In the genomic region with DNA sequence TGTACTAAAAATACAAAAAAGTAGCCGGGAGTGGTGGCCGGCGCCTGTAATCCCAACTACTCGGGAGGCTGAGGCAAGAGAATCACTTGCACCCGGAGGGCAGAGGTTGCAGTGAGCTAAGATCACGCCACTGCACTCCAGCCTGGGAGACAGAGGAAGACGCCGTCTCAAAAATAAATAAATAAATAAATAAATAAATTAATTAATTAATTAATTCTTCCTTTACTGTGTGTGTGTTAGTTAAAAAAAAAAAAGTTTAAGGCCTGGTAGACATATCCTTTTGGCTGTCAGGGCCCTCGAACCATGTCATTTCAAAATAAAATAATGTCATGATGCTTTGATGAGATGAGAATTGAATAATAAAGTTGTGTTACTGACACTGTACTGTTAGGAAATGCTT, we compare ENCODE assay signal across 18 cellular contexts.
DNase-seq lines count a peak whose midpoint lies in the region; ATAC-seq, FAIRE-seq and TF ChIP-seq lines count a peak whose summit lies in the region.
"Had no signal": no experiment of that assay in that cellular context is flagged by ENCODE, and none has a peak within 500 bp of the region (broad histone marks: within the 10 kb centered on the region; RNA-seq: fewer than 3 reads in every experiment).

No MANE protein-coding gene starts in this region.

- ATAC-seq in A549: no peak
- no peak for ATAC-seq in activated T-cell treated with anti-CD3 and anti-CD28 coated beads, Interleukin-2, amount 50 U/mL, for 4 hours
- no peak for ATAC-seq in left colon
- ATAC-seq: CD8-positive, alpha-beta T cell; effector memory CD8-positive, alpha-beta T cell had no signal

- POLR2A ChIA-PET in A549 (lab: Yijun Ruan, JAX): no interaction called here

- CTCF ChIA-PET in A549 (lab: Yijun Ruan, JAX): no interaction called here

- DNase-seq in A549 (ENCODE audit: low read depth in 1 of 2, low spot score in 1 of 2) (no peak), SK-N-MC (ENCODE audit: low read depth, low spot score) (no peak), fibroblast of mammary gland (ENCODE audit: low read depth) (no peak), nephron progenitor cell (no peak), C1 segment of cervical spinal cord (lab: John Stamatoyannopoulos, UW) (no peak), left colon (no peak)
- no peak for DNase-seq in effector memory CD4-positive, alpha-beta T cell
- no peak for DNase-seq in activated T-cell treated with anti-CD3 and anti-CD28 coated beads, Interleukin-2, amount 50 U/mL, for 4 hours
- DNase-seq: activated CD4-positive, CD25-positive, alpha-beta regulatory T cell treated with anti-CD3 and anti-CD28 coated beads, Interleukin-2, amount 50 U/mL, for 72 hours; CD8-positive, alpha-beta T cell; DND-41; effector memory CD8-positive, alpha-beta T cell; NCI-H187; NCI-H2227 treated with DMSO at 0.1 percent for 48 hours; stimulated activated CD4-positive, alpha-beta T cell treated with anti-CD3 and anti-CD28 coated beads, Interleukin-12 subunit alpha, Interleukin-12 subunit beta, amount 100 ng/mL, for 4 hours; T-helper 9 cell had no signal

- H3K9me3 Mint-ChIP-seq in nephron progenitor cell: peaks cover 29% of the 10 kb centered on the region
- H3K9me3 Mint-ChIP-seq in activated T-cell treated with anti-CD3 and anti-CD28 coated beads, Interleukin-2, amount 50 U/mL, for 4 hours: peaks cover under 1% of the 10 kb centered on the region
- H3K9me3 Mint-ChIP-seq: activated T-helper 2 cell treated with anti-CD3 and anti-CD28 coated beads, Interferon-gamma antibody, Interleukin-2, Interleukin-4, amounts not matched to agents 10 μg/mL and 5 μg/mL and 100 μg/mL, durations not matched to agents 14 hours and 24 hours and 36 hours; effector memory CD8-positive, alpha-beta T cell had no signal

- H3K27ac ChIP-seq in A549: no peak overlapping the region
- H3K27ac ChIP-seq in SK-N-MC: no peak overlapping the region
- no peak overlapping the region for H3K27ac ChIP-seq in effector memory CD4-positive, alpha-beta T cell (ENCODE audit: insufficient read depth, low read length, poor library complexity, severe bottlenecking)

- TF ChIP-seq RAD21 in A549 (conservative IDR thresholded peaks at IDR 0.05 in 1 of 2, IDR thresholded peaks at IDR 0.05 in 1 of 2): no peak

- 85% methylated on average over 9 of the region's 9 CpGs for WGBS in A549 (ENCODE audit: missing lambda C conversion rate)

- intact Hi-C loops in left colon (cut with DNase I, micrococcal nuclease): no loop called here

- peaks cover 63% of the 10 kb centered on the region for H3K27me3 Mint-ChIP-seq in nephron progenitor cell (ENCODE audit: low read depth, poor library complexity)
- H3K27me3 Mint-ChIP-seq in activated T-cell treated with anti-CD3 and anti-CD28 coated beads, Interleukin-2, amount 50 U/mL, for 4 hours (ENCODE audit: low read depth): peaks cover 56% of the 10 kb centered on the region

- no peak overlapping the region for H3K4me3 ChIP-seq in A549
- peak overlapping the region; percentile 45 for H3K4me3 ChIP-seq in SK-N-MC
- H3K4me3 ChIP-seq in fibroblast of mammary gland (ENCODE audit: control insufficient read depth, low read depth, low read length): peak overlapping the region; percentile 25
- H3K4me3 ChIP-seq in effector memory CD4-positive, alpha-beta T cell (ENCODE audit: insufficient read depth, low read depth, low read length, poor library complexity, severe bottlenecking): no peak overlapping the region

- peak overlapping the region; percentile 79 for H3K4me3 Mint-ChIP-seq in nephron progenitor cell
- no peak overlapping the region for H3K4me3 Mint-ChIP-seq in activated T-cell treated with anti-CD3 and anti-CD28 coated beads, Interleukin-2, amount 50 U/mL, for 4 hours
- H3K4me3 Mint-ChIP-seq: CD8-positive, alpha-beta T cell; effector memory CD8-positive, alpha-beta T cell had no signal

- H3K36me3 Mint-ChIP-seq in nephron progenitor cell (ENCODE audit: low read depth): peaks cover 5% of the 10 kb centered on the region
- H3K36me3 Mint-ChIP-seq in activated T-cell treated with anti-CD3 and anti-CD28 coated beads, Interleukin-2, amount 50 U/mL, for 4 hours (ENCODE audit: insufficient read depth): no peaks in the 10 kb centered on the region
- H3K36me3 Mint-ChIP-seq: CD8-positive, alpha-beta T cell had no signal

- FAIRE-seq in A549 (lab: Jason Lieb, UNC): no peak
- FAIRE-seq: H54 had no signal

- H3K4me1 ChIP-seq in A549: peaks cover 6% of the 10 kb centered on the region; the same call in 2 of the 3 replicates
- no peaks in the 10 kb centered on the region for H3K4me1 ChIP-seq in effector memory CD4-positive, alpha-beta T cell (ENCODE audit: control insufficient read depth, insufficient read depth, low read length, poor library complexity, severe bottlenecking)

- H3K9me3 ChIP-seq in A549 (peaks cover 13% of the 10 kb centered on the region; the same call in 2 of the 3 replicates), SK-N-MC (ENCODE audit: low read depth, low read length) (0 out of 2 replicates have a peak, but pooled peaks cover 4% of the 10 kb centered on the region)
- no peaks in the 10 kb centered on the region for H3K9me3 ChIP-seq in effector memory CD4-positive, alpha-beta T cell (ENCODE audit: control insufficient read depth, low read length)

- H3K27me3 ChIP-seq in effector memory CD4-positive, alpha-beta T cell (replicated peaks; ENCODE audit: control insufficient read depth, insufficient read depth, low read length, poor library complexity, severe bottlenecking): peaks cover 15% of the 10 kb centered on the region

- no peak overlapping the region for H3K4me2 ChIP-seq in A549

- H3K4me1 Mint-ChIP-seq in nephron progenitor cell: peaks cover 24% of the 10 kb centered on the region
- peaks cover 1% of the 10 kb centered on the region for H3K4me1 Mint-ChIP-seq in activated T-cell treated with anti-CD3 and anti-CD28 coated beads, Interleukin-2, amount 50 U/mL, for 4 hours (ENCODE audit: low read depth)

- no peak for TF ChIP-seq EP300 in A549 (IDR thresholded peaks at IDR 0.05)

- no peak overlapping the region for H3K9ac ChIP-seq in SK-N-MC (ENCODE audit: insufficient read length)

- H3K36me3 ChIP-seq in SK-N-MC (ENCODE audit: insufficient read depth, low read length): no peaks in the 10 kb centered on the region
- no peaks in the 10 kb centered on the region for H3K36me3 ChIP-seq in effector memory CD4-positive, alpha-beta T cell (ENCODE audit: control insufficient read depth, insufficient read depth, low read length)

- TF ChIP-seq POLR2A in A549 (IDR thresholded peaks at IDR 0.05; ENCODE audit: low read length): no peak

- no peak for TF ChIP-seq CTCF in A549 (IDR thresholded peaks at IDR 0.05)
- no peak for TF ChIP-seq CTCF in fibroblast of mammary gland (conservative IDR thresholded peaks at IDR 0.05; ENCODE audit: control insufficient read depth, insufficient read depth, low read depth, low read length)
- TF ChIP-seq CTCF in nephron progenitor cell (IDR thresholded peaks at IDR 0.05): no peak

- H3K27ac Mint-ChIP-seq in nephron progenitor cell: no peak overlapping the region
- H3K27ac Mint-ChIP-seq: activated T-helper 2 cell treated with anti-CD3 and anti-CD28 coated beads, Interferon-gamma antibody, Interleukin-2, Interleukin-4, amounts not matched to agents 10 μg/mL and 5 μg/mL and 100 μg/mL, durations not matched to agents 14 hours and 24 hours and 36 hours; CD8-positive, alpha-beta T cell had no signal

TF ChIP-seq in A549, 52 proteins besides CTCF, POLR2A, EP300 and RAD21:
- TF ChIP-seq ZC3H11A (IDR thresholded peaks at IDR 0.05): peak; percentile 88
- no peak for TF ChIP-seq TFCP2L1 (CRISPR knock-in tag; IDR thresholded peaks at IDR 0.05)
- TF ChIP-seq, protein P1, sequence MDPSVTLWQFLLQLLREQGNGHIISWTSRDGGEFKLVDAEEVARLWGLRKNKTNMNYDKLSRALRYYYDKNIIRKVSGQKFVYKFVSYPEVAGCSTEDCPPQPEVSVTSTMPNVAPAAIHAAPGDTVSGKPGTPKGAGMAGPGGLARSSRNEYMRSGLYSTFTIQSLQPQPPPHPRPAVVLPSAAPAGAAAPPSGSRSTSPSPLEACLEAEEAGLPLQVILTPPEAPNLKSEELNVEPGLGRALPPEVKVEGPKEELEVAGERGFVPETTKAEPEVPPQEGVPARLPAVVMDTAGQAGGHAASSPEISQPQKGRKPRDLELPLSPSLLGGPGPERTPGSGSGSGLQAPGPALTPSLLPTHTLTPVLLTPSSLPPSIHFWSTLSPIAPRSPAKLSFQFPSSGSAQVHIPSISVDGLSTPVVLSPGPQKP (IDR thresholded peaks at IDR 0.05; ENCODE audit: low read depth, low read length): no peak
TF ChIP-seq in A549: peak in this region for 1.

Comparison
In these comparisons a context has a peak if more than half of its experiments do, and no peak if none do; other contexts are left out.
1. H3K4me3 ChIP-seq: peak in SK-N-MC (single experiment) and fibroblast of mammary gland (single experiment); none in A549 (single experiment) and effector memory CD4-positive, alpha-beta T cell (single experiment).